Comparison of ENCODE assay signal across 26 cellular contexts in genomic region chr1:192749349-192749748, GRCh38. TPM values are rescaled to one million over a fixed set of nuclear protein-coding genes. Genes with fewer than 3 reads are reported as not detected.
DNase-seq lines count a peak whose midpoint lies in the region; FAIRE-seq and TF ChIP-seq lines count a peak whose summit lies in the region.
"Had no signal": no experiment of that assay in that cellular context is flagged by ENCODE, and none has a peak within 500 bp of the region (broad histone marks: within the 10 kb centered on the region; RNA-seq: fewer than 3 reads in every experiment).

No MANE protein-coding gene starts in this region.

- no TSS peak for BruUV-seq in endothelial cell of umbilical vein (replicated peaks; lab: Mats Ljungman, UMichigan)

- POLR2A ChIA-PET in endothelial cell of umbilical vein (lab: Charles Lee): no interaction called here

- FAIRE-seq in endothelial cell of umbilical vein (lab: Jason Lieb, UNC): peak; percentile 47
- FAIRE-seq: frontal cortex, kidney had no signal

- CTCF ChIA-PET in endothelial cell of umbilical vein (lab: Charles Lee): no interaction called here

- H3K36me3 ChIP-seq in endothelial cell of umbilical vein (ENCODE audit: control insufficient read depth in 2 of 2, extremely low read depth in 1 of 2, insufficient read depth in 2 of 2, low read length in 2 of 2): no peaks in the 10 kb centered on the region
- H3K36me3 ChIP-seq: tibial artery had no signal

- TF ChIP-seq CTCF in endothelial cell of umbilical vein (IDR thresholded peaks at IDR 0.05; ENCODE audit: extremely low read depth in 1 of 2, insufficient read depth in 1 of 2, low read depth in 1 of 2, low read length in 2 of 2): no peak
- TF ChIP-seq CTCF in lower leg skin (IDR thresholded peaks at IDR 0.05): no peak

- H3K79me2 ChIP-seq in endothelial cell of umbilical vein (ENCODE audit: control insufficient read depth, insufficient read depth, low read length): no peaks in the 10 kb centered on the region

- no peaks in the 10 kb centered on the region for H3K9me3 ChIP-seq in endothelial cell of umbilical vein (replicated peaks; ENCODE audit: control insufficient read depth, insufficient read depth, low read length)
- H3K9me3 ChIP-seq: tibial artery had no signal

- no peaks in the 10 kb centered on the region for H3K9me1 ChIP-seq in endothelial cell of umbilical vein (replicated peaks; ENCODE audit: control insufficient read depth, extremely low read depth, insufficient read depth, low read length)

- H3K4me3 ChIP-seq in endothelial cell of umbilical vein (replicated peaks in 1 of 3; ENCODE audit: insufficient read depth in 1 of 3, low read depth in 1 of 3, low read length in 3 of 3) (no peak overlapping the region), lower leg skin (ENCODE audit: low read depth, poor library complexity, severe bottlenecking) (no peak overlapping the region)
- H3K4me3 ChIP-seq: tibial artery had no signal

- dilution Hi-C loops in endothelial cell of umbilical vein (cut with MboI; ENCODE audit: extremely low pct_ligation_motif_present, low sequenced_read_pairs): no loop called here

- H3K9ac ChIP-seq in endothelial cell of umbilical vein (replicated peaks; ENCODE audit: extremely low read depth, insufficient read depth, low read length): no peak overlapping the region
- H3K9ac ChIP-seq: KMS-11 had no signal

- no peaks in the 10 kb centered on the region for H3K27me3 ChIP-seq in endothelial cell of umbilical vein (ENCODE audit: control insufficient read depth in 2 of 2, insufficient read depth in 2 of 2, low read length in 2 of 2)
- H3K27me3 ChIP-seq: tibial artery had no signal

- H4K20me1 ChIP-seq in endothelial cell of umbilical vein (replicated peaks; ENCODE audit: control insufficient read depth, extremely low read depth, insufficient read depth, low read length): no peaks in the 10 kb centered on the region

- TF ChIP-seq POLR2A in endothelial cell of umbilical vein (IDR thresholded peaks at IDR 0.05; ENCODE audit: low read depth, low read length): no peak
- no peak for TF ChIP-seq POLR2A in lower leg skin (IDR thresholded peaks at IDR 0.05)

- no peak overlapping the region for H3K4me2 ChIP-seq in endothelial cell of umbilical vein (ENCODE audit: insufficient read depth, low read length)
- H3K4me2 ChIP-seq: KMS-11 had no signal

- no peak overlapping the region for H2AFZ ChIP-seq in endothelial cell of umbilical vein (ENCODE audit: low read depth, low read length)

- intact Hi-C loops in endothelial cell of umbilical vein (cut with micrococcal nuclease): no loop called here
- intact Hi-C loops in lower leg skin (cut with DNase I; ENCODE audit: low total_unique reads): no loop called here

- DNase-seq in NCI-H2107 treated with DMSO at 0.1 percent for 48 hours (lab: John Stamatoyannopoulos, UW; ENCODE audit: unreplicated experiment): peak; percentile 51
- no peak for DNase-seq in NCI-H2107 (lab: John Stamatoyannopoulos, UW)
- DNase-seq in NCI-H345 (lab: John Stamatoyannopoulos, UW): peak; percentile 66
- DNase-seq in endothelial cell of umbilical vein (ENCODE audit: low read depth, low spot score): peak; percentile 64
- peak; percentile 5 for DNase-seq in kidney tubule cell (ENCODE audit: low spot score)
- DNase-seq in iPS-NIHi7 (ENCODE audit: extremely low spot score): no peak
- DNase-seq in lower leg skin (ENCODE audit: low spot score in 2 of 2): no peak
- DNase-seq in NCI-H526 (lab: John Stamatoyannopoulos, UW): no peak
- DNase-seq: activated CD4-positive, alpha-beta T cell treated with anti-CD3 and anti-CD28 coated beads, Interleukin-2, amount 50 U/mL, for 1 hour; anterior cingulate cortex; erythroblast; HFFc6; hypothalamus; kidney; NCI-H82; occipital lobe; retina; stimulated activated CD4-positive, alpha-beta T cell treated with anti-CD3 and anti-CD28 coated beads, Interleukin-12 subunit alpha, Interleukin-12 subunit beta, amount 100 ng/mL, for 4 hours; stimulated activated CD4-positive, alpha-beta T cell treated with anti-CD3 and anti-CD28 coated beads, Interleukin-4, amount 100 ng/mL, for 4 hours; stimulated activated naive CD8-positive, alpha-beta T cell treated with anti-CD3 and anti-CD28 coated beads, Interleukin-15, Interleukin-2, amounts not matched to agents 100 U/mL and 50 U/mL, for 24 hours; T-helper 2 cell; tibial artery had no signal

- no peak overlapping the region for H3K27ac ChIP-seq in endothelial cell of umbilical vein (ENCODE audit: insufficient read depth, low read depth, low read length)
- H3K27ac ChIP-seq: 22Rv1, KMS-11, tibial artery, VCaP had no signal

- H3K4me1 ChIP-seq in endothelial cell of umbilical vein (ENCODE audit: control insufficient read depth, extremely low read depth, insufficient read depth, low read length): peaks cover 3% of the 10 kb centered on the region
- H3K4me1 ChIP-seq: tibial artery had no signal

TF ChIP-seq in endothelial cell of umbilical vein, 7 proteins besides CTCF, POLR2A, EP300 and RAD21:
- TF ChIP-seq FOS (IDR thresholded peaks at IDR 0.05; ENCODE audit: borderline replicate concordance, insufficient read depth, low read length): peak; percentile 36
- no peak for TF ChIP-seq MAX (IDR thresholded peaks at IDR 0.05; ENCODE audit: insufficient read depth, insufficient read length)
- TF ChIP-seq MYC (IDR thresholded peaks at IDR 0.05; ENCODE audit: low read depth, low read length): no peak
- no peak for TF ChIP-seq POLR2AphosphoS5 (IDR thresholded peaks at IDR 0.05; ENCODE audit: insufficient read depth, low read depth, low read length)
- TF ChIP-seq EZH2 (IDR thresholded peaks at IDR 0.05; ENCODE audit: borderline replicate concordance, low read depth, low read length, severe bottlenecking): no peak

RNA-seq across cellular contexts. Expression of gene RGS2, which starts 59.5 kb away (rescaled TPM):
- total RNA-seq in endothelial cell of umbilical vein: 9.1 and 9.5 TPM in 2 replicates
- 4.4 and 6.1 TPM in 2 replicates for polyA plus RNA-seq in endothelial cell of umbilical vein
- polyA plus RNA-seq in endothelial cell of umbilical vein (2011; cell fraction: cytosol; rRNA removed): 13.2 and 14.9 TPM in 2 replicates
- 20.7 and 22.9 TPM in 2 replicates for polyA plus RNA-seq in endothelial cell of umbilical vein (2011; cell fraction: nucleus; rRNA removed)
- 8.3 and 14.8 TPM in 2 replicates for polyA plus RNA-seq in endothelial cell of umbilical vein (2012)
- 4.0 and 5.5 TPM in 2 replicates for polyA minus RNA-seq in endothelial cell of umbilical vein
- 15.1 TPM for polyA minus RNA-seq in endothelial cell of umbilical vein (2011; cell fraction: cytosol; rRNA and poly(A)+ RNA removed)
- polyA minus RNA-seq in endothelial cell of umbilical vein (2011; cell fraction: nucleus; rRNA and poly(A)+ RNA removed): 18.0 and 23.7 TPM in 2 replicates
- 10 to 100 TPM; 24.5 to 54.1 (median 29.0) TPM for total RNA-seq in lower leg skin

Comparison
In these comparisons a context has a peak if more than half of its experiments do, and no peak if none do; other contexts are left out.
1. DNase-seq: peak in NCI-H2107 treated with DMSO at 0.1 percent for 48 hours (single experiment), NCI-H345 (single experiment), endothelial cell of umbilical vein (single experiment) and kidney tubule cell (single experiment); none in NCI-H2107 (single experiment), iPS-NIHi7 (single experiment), lower leg skin (0 of 2) and NCI-H526 (0 of 2).